In the genomic region with DNA sequence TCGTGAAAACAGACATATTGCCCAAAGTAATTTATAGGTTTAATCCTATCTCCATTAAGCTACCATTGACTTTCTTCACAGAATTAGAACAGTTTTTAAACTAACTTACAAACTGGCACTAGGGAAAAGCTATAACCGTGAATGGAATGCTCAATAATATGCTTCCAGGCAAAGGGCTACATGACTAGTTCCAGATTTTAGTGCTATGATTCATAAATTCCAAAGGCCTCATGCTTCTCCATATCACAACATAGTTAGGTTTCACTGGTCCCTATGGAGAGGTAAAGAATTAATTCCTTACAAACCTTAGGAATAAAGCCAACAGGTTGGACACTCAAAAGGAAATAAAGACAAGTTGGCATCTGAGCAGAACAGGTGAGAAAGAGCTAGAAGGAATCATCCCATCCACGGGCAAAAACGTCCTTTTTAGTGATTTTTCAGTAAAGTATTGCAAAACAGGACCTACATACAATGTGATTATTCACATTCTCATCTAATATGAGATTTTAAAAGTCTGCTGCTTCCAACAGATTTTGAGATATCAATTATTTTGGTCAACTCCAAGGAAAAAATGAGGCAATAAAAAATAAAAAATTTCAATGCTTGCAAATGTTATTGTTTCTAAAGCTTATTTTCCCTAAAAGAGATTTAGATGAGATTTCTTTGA, we compare ENCODE assay signal across 18 cellular contexts.
DNase-seq lines count a peak whose midpoint lies in the region; ATAC-seq, FAIRE-seq and TF ChIP-seq lines count a peak whose summit lies in the region.
"Had no signal": no experiment of that assay in that cellular context is flagged by ENCODE, and none has a peak within 500 bp of the region (broad histone marks: within the 10 kb centered on the region; RNA-seq: fewer than 3 reads in every experiment).

No MANE protein-coding gene starts in this region.

- no TSS peak for BruUV-seq in HepG2 (replicated peaks; lab: Mats Ljungman, UMichigan)

- CTCF ChIA-PET in HepG2 (lab: Yijun Ruan, JAX; ENCODE audit: low intra/inter-chr PET ratio, low total read pairs) = no interaction called here

- H3K4me3 ChIP-seq in fibroblast of pulmonary artery (replicated peaks; ENCODE audit: low read depth, low read length) (no peak overlapping the region), sigmoid colon (no peak overlapping the region), HepG2 (replicated peaks in 1 of 3; ENCODE audit: insufficient read depth in 1 of 3, low read depth in 2 of 3, low read length in 3 of 3) (no peak overlapping the region)
- H3K4me3 ChIP-seq: stomach had no signal

- TF ChIP-seq RAD21 in HepG2 (CRISPR knock-in tag; IDR thresholded peaks at IDR 0.05) = no peak

- H3K4me1 ChIP-seq in sigmoid colon = peaks cover 0 to 45% (median 22%) of the 10 kb centered on the region in 4 donors
- no peaks in the 10 kb centered on the region for H3K4me1 ChIP-seq in HepG2 (ENCODE audit: insufficient read depth, low read length)
- H3K4me1 ChIP-seq: stomach had no signal

- no peak overlapping the region for H2AFZ ChIP-seq in HepG2 (ENCODE audit: low read length)

- TF ChIP-seq CTCF in fibroblast of pulmonary artery (IDR thresholded peaks at IDR 0.05; ENCODE audit: low read length, missing control alignments) = no peak
- no peak for TF ChIP-seq CTCF in sigmoid colon (IDR thresholded peaks at IDR 0.05)
- TF ChIP-seq CTCF in HepG2 (CRISPR knock-in tag; IDR thresholded peaks at IDR 0.05) = no peak

- no peak for ATAC-seq in HepG2

- no peak overlapping the region for H3K4me2 ChIP-seq in HepG2 (ENCODE audit: low read depth, low read length)
- H3K4me2 ChIP-seq: KMS-11 had no signal

- H3K9me3 ChIP-seq in sigmoid colon (no peaks in the 10 kb centered on the region), HepG2 (ENCODE audit: low read length) (no peaks in the 10 kb centered on the region)
- H3K9me3 ChIP-seq: neutrophil, stomach had no signal

- in situ Hi-C loops in HepG2 (cut with HindIII; ENCODE audit: extremely low pct_ligation_motif_present, low pct_unique_long_range_greater_than_20kb) = no loop called here

- no peaks in the 10 kb centered on the region for H4K20me1 ChIP-seq in HepG2 (ENCODE audit: insufficient read depth, low read length)

- H3K27me3 ChIP-seq in sigmoid colon (no peaks in the 10 kb centered on the region), HepG2 (ENCODE audit: control insufficient read depth in 1 of 2, insufficient read depth in 2 of 2, low read length in 2 of 2) (no peaks in the 10 kb centered on the region)
- H3K27me3 ChIP-seq: neutrophil, stomach had no signal

- DNase-seq in GM04503 (ENCODE audit: low read depth) (peak; percentile 73), T1000 (lab: John Stamatoyannopoulos, UW) (peak; percentile 2), fibroblast of pulmonary artery (ENCODE audit: low read depth) (peak; percentile 88), sigmoid colon (no peak), AML-193 (lab: John Stamatoyannopoulos, UW) (no peak), NCI-H2227 (lab: John Stamatoyannopoulos, UW; ENCODE audit: unreplicated experiment) (no peak), NCI-H2196 (lab: John Stamatoyannopoulos, UW; ENCODE audit: unreplicated experiment) (no peak), HepG2 (ENCODE audit: low spot score) (no peak)
- DNase-seq: activated CD4-positive, alpha-beta T cell treated with anti-CD3 and anti-CD28 coated beads, Interleukin-2, amount 10 ng/mL, durations not matched to agents 7 days and 5 days; activated naive CD4-positive, alpha-beta T cell treated with anti-CD3 and anti-CD28 coated beads for 36 hours; DMS153; endodermal cell; kidney; NCI-H510A treated with DMSO at 0.1 percent for 48 hours; stimulated activated CD4-positive, alpha-beta T cell treated with anti-CD3 and anti-CD28 coated beads, Interleukin-4, amount 100 ng/mL, for 1 hour; stomach had no signal

- H3K9ac ChIP-seq in HepG2 (ENCODE audit: insufficient read depth, low read depth, low read length) = no peak overlapping the region
- H3K9ac ChIP-seq: KMS-11 had no signal

- H3K36me3 ChIP-seq in sigmoid colon (no peaks in the 10 kb centered on the region), HepG2 (replicated peaks in 1 of 2; ENCODE audit: control insufficient read depth in 1 of 2, insufficient read depth in 2 of 2, low read length in 2 of 2) (no peaks in the 10 kb centered on the region)
- H3K36me3 ChIP-seq: neutrophil, stomach had no signal

- intact Hi-C loops in sigmoid colon (cut with DNase I) = no loop called here
- intact Hi-C loops in HepG2 (cut with micrococcal nuclease; ENCODE audit: unreplicated experiment) = no loop called here

- H3K79me2 ChIP-seq in HepG2 (ENCODE audit: insufficient read depth, low read length) = no peaks in the 10 kb centered on the region

- WGBS in sigmoid colon, 2 donors = 71 to 76% methylated on average over 4 of the region's 4 CpGs
- 18% methylated on average over 4 of the region's 4 CpGs for WGBS in HepG2 (ENCODE audit: low lambda C conversion rate)

- peak overlapping the region in 3 of 4 donors; percentile 29 to 63 (median 62) for H3K27ac ChIP-seq in sigmoid colon
- H3K27ac ChIP-seq in HepG2 (ENCODE audit: extremely low read length, insufficient read depth, low read length) = no peak overlapping the region
- H3K27ac ChIP-seq: KMS-11, neutrophil, stomach had no signal

- FAIRE-seq in HepG2 (lab: Jason Lieb, UNC) = no peak
- FAIRE-seq: kidney had no signal

- TF ChIP-seq EP300 in sigmoid colon (IDR thresholded peaks at IDR 0.05) (no peak), HepG2 (IDR thresholded peaks at IDR 0.05; ENCODE audit: low read depth in 2 of 2, low read length in 2 of 2) (no peak), HepG2 (CRISPR knock-in tag; IDR thresholded peaks at IDR 0.05; ENCODE audit: borderline replicate concordance) (no peak)

- POLR2A ChIA-PET in HepG2 (lab: Yijun Ruan, JAX) = no interaction called here

- no peak for TF ChIP-seq POLR2A in sigmoid colon (IDR thresholded peaks at IDR 0.05)
- no peak for TF ChIP-seq POLR2A in HepG2 (IDR thresholded peaks at IDR 0.05; ENCODE audit: insufficient read depth in 1 of 2, low read depth in 2 of 2, low read length in 2 of 2)

TF ChIP-seq in HepG2, 621 proteins besides CTCF, POLR2A, EP300 and RAD21:
- TF ChIP-seq SMAD9 (CRISPR knock-in tag; IDR thresholded peaks at IDR 0.05) (no peak), ZNF543 (CRISPR knock-in tag; IDR thresholded peaks at IDR 0.05) (no peak), ZNF251 (CRISPR knock-in tag; IDR thresholded peaks at IDR 0.05) (no peak), POGZ (CRISPR knock-in tag; IDR thresholded peaks at IDR 0.05) (no peak), ZNF331 (CRISPR knock-in tag; IDR thresholded peaks at IDR 0.05) (no peak), JUN (CRISPR knock-in tag; IDR thresholded peaks at IDR 0.05) (no peak), ZFP62 (CRISPR knock-in tag; IDR thresholded peaks at IDR 0.05) (no peak)
- TF ChIP-seq, protein P1, sequence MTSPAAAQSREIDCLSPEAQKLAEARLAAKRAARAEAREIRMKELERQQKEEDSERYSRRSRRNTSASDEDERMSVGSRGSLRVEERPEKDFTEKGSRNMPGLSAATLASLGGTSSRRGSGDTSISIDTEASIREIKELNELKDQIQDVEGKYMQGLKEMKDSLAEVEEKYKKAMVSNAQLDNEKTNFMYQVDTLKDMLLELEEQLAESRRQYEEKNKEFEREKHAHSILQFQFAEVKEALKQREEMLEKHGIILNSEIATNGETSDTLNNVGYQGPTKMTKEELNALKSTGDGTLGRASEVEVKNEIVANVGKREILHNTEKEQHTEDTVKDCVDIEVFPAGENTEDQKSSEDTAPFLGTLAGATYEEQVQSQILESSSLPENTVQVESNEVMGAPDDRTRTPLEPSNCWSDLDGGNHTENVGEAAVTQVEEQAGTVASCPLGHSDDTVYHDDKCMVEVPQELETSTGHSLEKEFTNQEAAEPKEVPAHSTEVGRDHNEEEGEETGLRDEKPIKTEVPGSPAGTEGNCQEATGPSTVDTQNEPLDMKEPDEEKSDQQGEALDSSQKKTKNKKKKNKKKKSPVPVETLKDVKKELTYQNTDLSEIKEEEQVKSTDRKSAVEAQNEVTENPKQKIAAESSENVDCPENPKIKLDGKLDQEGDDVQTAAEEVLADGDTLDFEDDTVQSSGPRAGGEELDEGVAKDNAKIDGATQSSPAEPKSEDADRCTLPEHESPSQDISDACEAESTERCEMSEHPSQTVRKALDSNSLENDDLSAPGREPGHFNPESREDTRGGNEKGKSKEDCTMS (CRISPR knock-in tag; conservative IDR thresholded peaks at IDR 0.05) = no peak
- TF ChIP-seq, protein P2, sequence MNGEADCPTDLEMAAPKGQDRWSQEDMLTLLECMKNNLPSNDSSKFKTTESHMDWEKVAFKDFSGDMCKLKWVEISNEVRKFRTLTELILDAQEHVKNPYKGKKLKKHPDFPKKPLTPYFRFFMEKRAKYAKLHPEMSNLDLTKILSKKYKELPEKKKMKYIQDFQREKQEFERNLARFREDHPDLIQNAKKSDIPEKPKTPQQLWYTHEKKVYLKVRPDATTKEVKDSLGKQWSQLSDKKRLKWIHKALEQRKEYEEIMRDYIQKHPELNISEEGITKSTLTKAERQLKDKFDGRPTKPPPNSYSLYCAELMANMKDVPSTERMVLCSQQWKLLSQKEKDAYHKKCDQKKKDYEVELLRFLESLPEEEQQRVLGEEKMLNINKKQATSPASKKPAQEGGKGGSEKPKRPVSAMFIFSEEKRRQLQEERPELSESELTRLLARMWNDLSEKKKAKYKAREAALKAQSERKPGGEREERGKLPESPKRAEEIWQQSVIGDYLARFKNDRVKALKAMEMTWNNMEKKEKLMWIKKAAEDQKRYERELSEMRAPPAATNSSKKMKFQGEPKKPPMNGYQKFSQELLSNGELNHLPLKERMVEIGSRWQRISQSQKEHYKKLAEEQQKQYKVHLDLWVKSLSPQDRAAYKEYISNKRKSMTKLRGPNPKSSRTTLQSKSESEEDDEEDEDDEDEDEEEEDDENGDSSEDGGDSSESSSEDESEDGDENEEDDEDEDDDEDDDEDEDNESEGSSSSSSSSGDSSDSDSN (CRISPR knock-in tag; IDR thresholded peaks at IDR 0.05) = no peak

Comparison
In these comparisons a context has a peak if more than half of its experiments do, and no peak if none do; other contexts are left out.
1. DNase-seq: peak in GM04503 (single experiment), T1000 (single experiment) and fibroblast of pulmonary artery (single experiment); none in sigmoid colon (single experiment), AML-193 (0 of 2), NCI-H2227 (single experiment), NCI-H2196 (single experiment) and HepG2 (single experiment).